Comparison of ENCODE assay signal across 8 cellular contexts in genomic region chr12:68331500-68331868, GRCh38. TPM values are rescaled to one million over a fixed set of nuclear protein-coding genes. Genes with fewer than 3 reads are reported as not detected.
DNase-seq lines count a peak whose midpoint lies in the region; ATAC-seq and TF ChIP-seq lines count a peak whose summit lies in the region.

No MANE protein-coding gene starts in this region.

- BruUV-seq in PC-3 (replicated peaks; lab: Mats Ljungman, UMichigan): no TSS peak

- H3K27ac Mint-ChIP-seq in progenitor cell of endocrine pancreas: peak overlapping the region; percentile 86

- peaks cover 3% of the 10 kb centered on the region for H3K36me3 Mint-ChIP-seq in progenitor cell of endocrine pancreas (ENCODE audit: insufficient read depth)

- H3K4me1 ChIP-seq in PC-3 (ENCODE audit: insufficient read depth, low read length): peaks cover 16% of the 10 kb centered on the region

- H3K4me2 ChIP-seq in PC-3 (ENCODE audit: low read length): peak overlapping the region; percentile 93

- no peaks in the 10 kb centered on the region for H4K20me1 ChIP-seq in PC-3 (ENCODE audit: low read length)

- H3K4me1 Mint-ChIP-seq in progenitor cell of endocrine pancreas (ENCODE audit: low read depth): peaks cover 11% of the 10 kb centered on the region

- no peaks in the 10 kb centered on the region for H3K9me3 Mint-ChIP-seq in progenitor cell of endocrine pancreas (ENCODE audit: low read depth)

- H3K27ac ChIP-seq in PC-3 (ENCODE audit: low read length): no peak overlapping the region

- H3K27me3 Mint-ChIP-seq in progenitor cell of endocrine pancreas: peaks cover 16% of the 10 kb centered on the region

- peak; percentile 28 for ATAC-seq in PC-3
- no peak for ATAC-seq in HG02759 (IDR thresholded peaks at IDR 0.05; ENCODE audit: unreplicated experiment)
- no peak for ATAC-seq in HG02885 (IDR thresholded peaks at IDR 0.05; ENCODE audit: poor library complexity, unreplicated experiment)
- ATAC-seq in HG02678 (IDR thresholded peaks at IDR 0.05; ENCODE audit: unreplicated experiment): no peak

- CTCF ChIA-PET in PC-3 (lab: Charles Lee): interaction anchor here (0.6 kb wide), 1 partner anchor 72 kb away, joined by 3 read pairs; no protein-coding TSS in a partner anchor

- H3K79me2 ChIP-seq in PC-3 (ENCODE audit: low read length): peaks cover 12% of the 10 kb centered on the region

- H3F3A ChIP-seq in PC-3 (ENCODE audit: low read length, unreplicated experiment): no peaks in the 10 kb centered on the region

- H3K36me3 ChIP-seq in GM06990 (ENCODE audit: control insufficient read depth, insufficient read depth, low read length) (peaks cover 1% of the 10 kb centered on the region; the same call in 1 of the 2 replicates), PC-3 (ENCODE audit: low read depth, low read length) (peaks cover 6% of the 10 kb centered on the region; the same call in 1 of the 2 replicates)

- H3K4me3 ChIP-seq in GM06990 (replicated peaks; ENCODE audit: low read depth, low read length): peak overlapping the region; percentile 80
- peak overlapping the region; percentile 83 for H3K4me3 ChIP-seq in PC-3 (ENCODE audit: low read length)

- no peak for TF ChIP-seq CTCF in GM06990 (IDR thresholded peaks at IDR 0.05; ENCODE audit: insufficient read depth, low read length, poor library complexity, severe bottlenecking)
- no peak for TF ChIP-seq CTCF in PC-3 (conservative IDR thresholded peaks at IDR 0.05; ENCODE audit: low read depth, low read length)
- TF ChIP-seq CTCF in progenitor cell of endocrine pancreas (IDR thresholded peaks at IDR 0.05; ENCODE audit: unreplicated experiment): no peak

- intact Hi-C loops in PC-3 (cut with micrococcal nuclease): loop anchor here (5.0 kb wide), 1 partner anchor 346 kb away; no protein-coding TSS in a partner anchor

- peak overlapping the region; percentile 94 for H2AFZ ChIP-seq in PC-3 (ENCODE audit: low read length)

- H3K27me3 ChIP-seq in GM06990 (replicated peaks; ENCODE audit: control insufficient read depth, insufficient read depth, low read length) (no peaks in the 10 kb centered on the region), PC-3 (ENCODE audit: low read length) (no peaks in the 10 kb centered on the region)

- no peak for DNase-seq in GM06990 (ENCODE audit: extremely low read depth, insufficient read length)
- peak; percentile 33 for DNase-seq in PC-3
- DNase-seq in erythroblast (lab: John Stamatoyannopoulos, UW): peak; percentile 46 to 51
- no peak for DNase-seq in progenitor cell of endocrine pancreas (ENCODE audit: low spot score, unreplicated experiment)
- DNase-seq in AML-193 (lab: John Stamatoyannopoulos, UW): no peak

- peak overlapping the region; percentile 75 for H3K9ac ChIP-seq in PC-3 (ENCODE audit: low read length)

- H3K9me3 ChIP-seq in PC-3 (ENCODE audit: low read length): no peaks in the 10 kb centered on the region

- POLR2A ChIA-PET in PC-3 (lab: Charles Lee; ENCODE audit: unreplicated experiment): no interaction called here

- no peaks in the 10 kb centered on the region for H3K9me2 ChIP-seq in PC-3 (replicated peaks; ENCODE audit: low read length)

- peak overlapping the region; percentile 88 for H3K4me3 Mint-ChIP-seq in progenitor cell of endocrine pancreas (ENCODE audit: low read depth)

- TF ChIP-seq POLR2A in erythroblast (IDR thresholded peaks at IDR 0.05; ENCODE audit: low read length): no peak

RNA-seq across cellular contexts. Expression of gene MDM1, which starts 0.7 kb away (rescaled TPM):
- 10.4 and 19.2 TPM in 2 replicates for total RNA-seq in PC-3 (2014; rRNA removed)
- 21.5 and 24.6 TPM in 2 replicates for total RNA-seq in progenitor cell of endocrine pancreas

Comparison
In these comparisons a context has a peak if more than half of its experiments do, and no peak if none do; other contexts are left out.
1. DNase-seq: peak in PC-3 (single experiment) and erythroblast (2 of 2); none in GM06990 (single experiment), progenitor cell of endocrine pancreas (single experiment) and AML-193 (0 of 2).